Comparison of ENCODE assay signal across 12 cellular contexts in genomic region chr2:232473467-232473890, GRCh38. TPM values are rescaled to one million over a fixed set of nuclear protein-coding genes. Genes with fewer than 3 reads are reported as not detected.
DNase-seq lines count a peak whose midpoint lies in the region; ATAC-seq and TF ChIP-seq lines count a peak whose summit lies in the region.
"Had no signal": no experiment of that assay in that cellular context is flagged by ENCODE, and none has a peak within 500 bp of the region (broad histone marks: within the 10 kb centered on the region; RNA-seq: fewer than 3 reads in every experiment).

No MANE protein-coding gene starts in this region.

- H3K4me1 ChIP-seq in prostate gland (replicated peaks) = no peaks in the 10 kb centered on the region

- no peaks in the 10 kb centered on the region for H3K36me3 ChIP-seq in prostate gland

- intact Hi-C loops in activated CD8-positive, alpha-beta T cell treated with anti-CD3 and anti-CD28 coated beads for 36 hours (cut with micrococcal nuclease) = no loop called here
- intact Hi-C loops in prostate gland (cut with DNase I) = no loop called here

- H3K27ac Mint-ChIP-seq in activated CD8-positive, alpha-beta T cell treated with anti-CD3 and anti-CD28 coated beads for 36 hours = no peak overlapping the region

- H3K4me3 ChIP-seq in prostate gland = no peak overlapping the region

- WGBS in prostate gland = 8% methylated on average over 6 of the region's 6 CpGs

- TF ChIP-seq POLR2A in prostate gland (IDR thresholded peaks at IDR 0.05) = no peak

- no peak for TF ChIP-seq CTCF in activated CD8-positive, alpha-beta T cell treated with anti-CD3 and anti-CD28 coated beads for 36 hours (IDR thresholded peaks at IDR 0.05)
- TF ChIP-seq CTCF in prostate gland (IDR thresholded peaks at IDR 0.05) = no peak

- H3K27me3 Mint-ChIP-seq in activated CD8-positive, alpha-beta T cell treated with anti-CD3 and anti-CD28 coated beads for 36 hours = peaks cover 35% of the 10 kb centered on the region

- no peaks in the 10 kb centered on the region for H3K36me3 Mint-ChIP-seq in activated CD8-positive, alpha-beta T cell treated with anti-CD3 and anti-CD28 coated beads for 36 hours (ENCODE audit: low read depth)

- no peaks in the 10 kb centered on the region for H3K4me1 Mint-ChIP-seq in activated CD8-positive, alpha-beta T cell treated with anti-CD3 and anti-CD28 coated beads for 36 hours (ENCODE audit: low read depth)

- no peak overlapping the region for H3K27ac ChIP-seq in prostate gland

- DNase-seq in ELR (ENCODE audit: low read depth) (peak; percentile 12), NCI-H2029 treated with DMSO at 0.1 percent for 48 hours (lab: John Stamatoyannopoulos, UW) (peak; percentile 73), SW480 (ENCODE audit: low spot score) (peak; percentile 64), mesenteric fat pad (ENCODE audit: low spot score) (peak; percentile 72), left lobe of liver (ENCODE audit: low spot score) (no peak), dedifferentiated amniotic fluid mesenchymal stem cell (ENCODE audit: extremely low spot score) (no peak), prostate gland (ENCODE audit: low spot score) (no peak)
- no peak for DNase-seq in activated CD8-positive, alpha-beta T cell treated with anti-CD3 and anti-CD28 coated beads for 36 hours
- DNase-seq: stimulated activated naive CD4-positive, alpha-beta T cell treated with Interleukin-2 at 50 U/mL for 16 hours; SW 1271 had no signal

- no peaks in the 10 kb centered on the region for H3K27me3 ChIP-seq in prostate gland (replicated peaks; ENCODE audit: insufficient read depth)

- H3K4me3 Mint-ChIP-seq in activated CD8-positive, alpha-beta T cell treated with anti-CD3 and anti-CD28 coated beads for 36 hours = no peak overlapping the region

- no peaks in the 10 kb centered on the region for H3K9me3 ChIP-seq in prostate gland

- peaks cover 13% of the 10 kb centered on the region for H3K9me3 Mint-ChIP-seq in activated CD8-positive, alpha-beta T cell treated with anti-CD3 and anti-CD28 coated beads for 36 hours

- ATAC-seq in left lobe of liver = no peak
- ATAC-seq in activated CD8-positive, alpha-beta T cell treated with anti-CD3 and anti-CD28 coated beads for 36 hours = no peak

- CTCF ChIA-PET in activated CD8-positive, alpha-beta T cell treated with anti-CD3 and anti-CD28 coated beads for 36 hours (lab: Charles Lee) = interaction anchor here (1.0 to 1.4 kb wide), 2 partner anchors 8 to 49 kb away, joined by 3 to 4 read pairs; no protein-coding TSS in a partner anchor

- POLR2A ChIA-PET in activated CD8-positive, alpha-beta T cell treated with anti-CD3 and anti-CD28 coated beads for 36 hours (lab: Charles Lee) = interaction anchor here (1.5 kb wide), 1 partner anchor 44 kb away, joined by 4 read pairs; no protein-coding TSS in a partner anchor

RNA-seq across cellular contexts. Expression of gene ECEL1, which starts 14.2 kb away (rescaled TPM):
- 0.35 TPM for total RNA-seq in mesenteric fat pad
- 0.48 TPM for total RNA-seq in left lobe of liver
- total RNA-seq in activated CD8-positive, alpha-beta T cell treated with anti-CD3 and anti-CD28 coated beads for 36 hours = under 1 TPM; 0.56 to 0.72 TPM
- total RNA-seq in prostate gland = 10 to 100 TPM in 1 of 2 donors, under 1 TPM in 1; 0.82 to 15.3 TPM
- total RNA-seq: mononuclear cell had no signal

RNA-seq across cellular contexts. Expression of gene ALPI, which starts 17.5 kb away (rescaled TPM):
- 0.71 TPM for total RNA-seq in mesenteric fat pad
- not detected for total RNA-seq in left lobe of liver
- not detected for total RNA-seq in activated CD8-positive, alpha-beta T cell treated with anti-CD3 and anti-CD28 coated beads for 36 hours
- total RNA-seq in prostate gland = not detected
- total RNA-seq: activated CD8-positive, alpha-beta memory T cell treated with anti-CD3 and anti-CD28 coated beads for 36 hours; mononuclear cell had no signal

RNA-seq across cellular contexts. Expression of gene PRSS56, which starts 46.7 kb away (rescaled TPM):
- total RNA-seq in mesenteric fat pad = not detected
- not detected for total RNA-seq in left lobe of liver
- total RNA-seq in activated CD8-positive, alpha-beta T cell treated with anti-CD3 and anti-CD28 coated beads for 36 hours = not detected
- total RNA-seq in prostate gland = not detected
- total RNA-seq: activated CD8-positive, alpha-beta memory T cell treated with anti-CD3 and anti-CD28 coated beads for 36 hours; mononuclear cell had no signal

RNA-seq across cellular contexts. Expression of gene CHRND, which starts 52.5 kb away (rescaled TPM):
- not detected for total RNA-seq in mesenteric fat pad
- not detected for total RNA-seq in left lobe of liver
- not detected for total RNA-seq in activated CD8-positive, alpha-beta T cell treated with anti-CD3 and anti-CD28 coated beads for 36 hours
- 1 to 10 TPM in 1 of 2 donors, under 1 TPM in 1; 0.34 to 1.4 TPM for total RNA-seq in prostate gland
- total RNA-seq: activated CD8-positive, alpha-beta memory T cell treated with anti-CD3 and anti-CD28 coated beads for 36 hours; mononuclear cell had no signal

Comparison
In these comparisons a context has a peak if more than half of its experiments do, and no peak if none do; other contexts are left out.
1. DNase-seq: peak in ELR (single experiment), NCI-H2029 treated with DMSO at 0.1 percent for 48 hours (single experiment), SW480 (single experiment) and mesenteric fat pad (single experiment); none in left lobe of liver (single experiment), activated CD8-positive, alpha-beta T cell treated with anti-CD3 and anti-CD28 coated beads for 36 hours (single experiment), dedifferentiated amniotic fluid mesenchymal stem cell (single experiment) and prostate gland (single experiment).